ENCODE assay signal across 7 cellular contexts in genomic region chr11:128523616-128524015, GRCh38.
A peak's percentile ranks its signal among the peaks of the same experiment; 100 is the strongest.
DNase-seq lines count a peak whose midpoint lies in the region; ATAC-seq and TF ChIP-seq lines count a peak whose summit lies in the region.

No MANE protein-coding gene starts in this region.

- peak overlapping the region; percentile 91; the same call in 1 of the 2 replicates for H3K9ac ChIP-seq in IMR-90 (ENCODE audit: low read depth, low read length)

- H2BK15ac ChIP-seq in IMR-90 (ENCODE audit: low read depth, low read length), result peak overlapping the region; percentile 45

- DNase-seq in IMR-90, result peak; percentile 76
- DNase-seq in activated CD8-positive, alpha-beta T cell treated with anti-CD3 and anti-CD28 coated beads for 36 hours, result no peak
- DNase-seq in foreskin fibroblast, result peak; percentile 56 to 65
- no peak for DNase-seq in stimulated activated effector memory CD8-positive, alpha-beta T cell treated with anti-CD3 and anti-CD28 coated beads, Interleukin-12 subunit alpha, Interleukin-12 subunit beta, amount 100 ng/mL, for 72 hours (ENCODE audit: low spot score in 2 of 2)
- DNase-seq in effector CD8-positive, alpha-beta T cell (lab: John Stamatoyannopoulos, UW), result no peak
- no peak for DNase-seq in SW480 (ENCODE audit: low spot score)

- TF ChIP-seq RAD21 in IMR-90 (IDR thresholded peaks at IDR 0.05; ENCODE audit: low read length), result no peak

- POLR2A ChIA-PET in IMR-90 (lab: Charles Lee; ENCODE audit: unreplicated experiment), result interaction anchor here (0.6 kb wide), 1 partner anchor 59 kb away, joined by 4 read pairs; no protein-coding TSS in a partner anchor
- POLR2A ChIA-PET in activated CD8-positive, alpha-beta T cell treated with anti-CD3 and anti-CD28 coated beads for 36 hours (lab: Charles Lee), result interaction anchor here (0.9 to 28.0 kb wide), 25 partner anchors 9 to 234 kb away, joined by 3 to 661 read pairs (median 8); no protein-coding TSS in a partner anchor

- dilution Hi-C loops in IMR-90 (cut with HindIII; ENCODE audit: low sequenced_read_pairs, unreplicated experiment), result no loop called here

- no peaks in the 10 kb centered on the region for H3K36me3 ChIP-seq in IMR-90 (ENCODE audit: control insufficient read depth, insufficient read depth, low read length)

- H4K20me1 ChIP-seq in IMR-90 (ENCODE audit: insufficient read depth, low read length), result peaks cover 17% of the 10 kb centered on the region

- H3K4me1 Mint-ChIP-seq in activated CD8-positive, alpha-beta T cell treated with anti-CD3 and anti-CD28 coated beads for 36 hours (ENCODE audit: low read depth), result peaks cover 50% of the 10 kb centered on the region
- H3K4me1 Mint-ChIP-seq in stimulated activated effector memory CD8-positive, alpha-beta T cell treated with anti-CD3 and anti-CD28 coated beads, Interleukin-12 subunit alpha, Interleukin-12 subunit beta, amount 100 ng/mL, for 72 hours, result peaks cover 50% of the 10 kb centered on the region

- H3K9me3 Mint-ChIP-seq in activated CD8-positive, alpha-beta T cell treated with anti-CD3 and anti-CD28 coated beads for 36 hours, result no peaks in the 10 kb centered on the region
- H3K9me3 Mint-ChIP-seq in stimulated activated effector memory CD8-positive, alpha-beta T cell treated with anti-CD3 and anti-CD28 coated beads, Interleukin-12 subunit alpha, Interleukin-12 subunit beta, amount 100 ng/mL, for 72 hours, result no peaks in the 10 kb centered on the region

- peak overlapping the region; percentile 98 for H3K4ac ChIP-seq in IMR-90 (ENCODE audit: low read depth, low read length)

- H3K4me3 ChIP-seq in IMR-90 (ENCODE audit: insufficient read depth, low read depth, low read length) (no peak overlapping the region), foreskin fibroblast (ENCODE audit: low read depth in 1 of 2, low read length in 2 of 2) (no peak overlapping the region)

- H3K9me1 ChIP-seq in IMR-90 (ENCODE audit: insufficient read depth, low read length), result peaks cover 3% of the 10 kb centered on the region

- peaks cover 23% of the 10 kb centered on the region for H3K4me1 ChIP-seq in IMR-90 (ENCODE audit: control insufficient read depth, insufficient read depth, low read length)

- TF ChIP-seq CTCF in IMR-90 (conservative IDR thresholded peaks at IDR 0.05; ENCODE audit: low read depth, low read length), result no peak
- TF ChIP-seq CTCF in activated CD8-positive, alpha-beta T cell treated with anti-CD3 and anti-CD28 coated beads for 36 hours (IDR thresholded peaks at IDR 0.05), result no peak
- TF ChIP-seq CTCF in foreskin fibroblast (IDR thresholded peaks at IDR 0.05; ENCODE audit: low read depth, low read length), result no peak

- CTCF ChIA-PET in IMR-90 (lab: Yijun Ruan, JAX), result interaction anchor here (1.5 kb wide), 1 partner anchor 308 kb away, joined by 3 read pairs; no protein-coding TSS in a partner anchor
- CTCF ChIA-PET in activated CD8-positive, alpha-beta T cell treated with anti-CD3 and anti-CD28 coated beads for 36 hours (lab: Charles Lee), result interaction anchor here (0.7 to 5.4 kb wide), 9 partner anchors 18 to 307 kb away, joined by 3 to 67 read pairs (median 4); no protein-coding TSS in a partner anchor

- peak overlapping the region; percentile 45; the same call in 1 of the 2 replicates for H3K4me2 ChIP-seq in IMR-90 (ENCODE audit: low read depth, low read length)

- WGBS in IMR-90 (ENCODE audit: extremely low coverage in 2 of 2, insufficient read length in 1 of 2), 2 experiments, result no CpG with 5 or more reads among the region's 2 CpGs

- peak overlapping the region; percentile 91 for H4K5ac ChIP-seq in IMR-90 (ENCODE audit: low read depth, low read length)

- peaks cover 0 to 13% of the 10 kb centered on the region in 2 experiments; a peak in 2 of 4 replicates for H3K79me1 ChIP-seq in IMR-90 (ENCODE audit: low read depth in 1 of 2, low read length in 2 of 2)

- peak overlapping the region; percentile 98 for H3K27ac ChIP-seq in IMR-90 (ENCODE audit: insufficient read depth, low read length)

- H2AK5ac ChIP-seq in IMR-90 (ENCODE audit: low read depth, low read length), result peak overlapping the region; percentile 21

- intact Hi-C loops in IMR-90 (cut with micrococcal nuclease), result loop anchor here (5.0 to 10.0 kb wide), 3 partner anchors 161 to 311 kb away; no protein-coding TSS in a partner anchor
- intact Hi-C loops in activated CD8-positive, alpha-beta T cell treated with anti-CD3 and anti-CD28 coated beads for 36 hours (cut with micrococcal nuclease), result loop anchor here (2.0 to 5.0 kb wide), 2 partner anchors 27 to 201 kb away; no protein-coding TSS in a partner anchor

- no peak overlapping the region for H2AK9ac ChIP-seq in IMR-90 (replicated peaks; ENCODE audit: low read depth, low read length, poor library complexity)

- H2BK120ac ChIP-seq in IMR-90 (ENCODE audit: low read depth, low read length), result peak overlapping the region; percentile 96

- H3K27me3 Mint-ChIP-seq in activated CD8-positive, alpha-beta T cell treated with anti-CD3 and anti-CD28 coated beads for 36 hours, result no peaks in the 10 kb centered on the region

- peaks cover 33% of the 10 kb centered on the region for H3K36me3 Mint-ChIP-seq in activated CD8-positive, alpha-beta T cell treated with anti-CD3 and anti-CD28 coated beads for 36 hours (ENCODE audit: low read depth)
- H3K36me3 Mint-ChIP-seq in stimulated activated effector memory CD8-positive, alpha-beta T cell treated with anti-CD3 and anti-CD28 coated beads, Interleukin-12 subunit alpha, Interleukin-12 subunit beta, amount 100 ng/mL, for 72 hours, result peaks cover 55% of the 10 kb centered on the region

- TF ChIP-seq POLR2A in IMR-90 (IDR thresholded peaks at IDR 0.05; ENCODE audit: low read depth, low read length), result no peak

- peak overlapping the region; percentile 98 for H3K18ac ChIP-seq in IMR-90 (ENCODE audit: low read depth, low read length)

- peak overlapping the region; percentile 47 for H3K56ac ChIP-seq in IMR-90 (ENCODE audit: extremely low read depth, insufficient read depth, low read length)

- H3K4me3 Mint-ChIP-seq in activated CD8-positive, alpha-beta T cell treated with anti-CD3 and anti-CD28 coated beads for 36 hours, result peak overlapping the region; percentile 95
- H3K4me3 Mint-ChIP-seq in stimulated activated effector memory CD8-positive, alpha-beta T cell treated with anti-CD3 and anti-CD28 coated beads, Interleukin-12 subunit alpha, Interleukin-12 subunit beta, amount 100 ng/mL, for 72 hours, result peak overlapping the region; percentile 84

- ATAC-seq in IMR-90 (ENCODE audit: low read depth), result no peak
- ATAC-seq in activated CD8-positive, alpha-beta T cell treated with anti-CD3 and anti-CD28 coated beads for 36 hours, result no peak
- ATAC-seq in stimulated activated effector memory CD8-positive, alpha-beta T cell treated with anti-CD3 and anti-CD28 coated beads, Interleukin-12 subunit alpha, Interleukin-12 subunit beta, amount 100 ng/mL, for 72 hours, result no peak
- ATAC-seq in HG02981 (IDR thresholded peaks at IDR 0.05; ENCODE audit: unreplicated experiment), result no peak

- in situ Hi-C loops in IMR-90 (cut with MboI; ENCODE audit: low sequenced_read_pairs), result loop anchor here (25.0 kb wide), 1 partner anchor 486 kb away; no protein-coding TSS in a partner anchor

- peak overlapping the region; percentile 96 for H3K27ac Mint-ChIP-seq in activated CD8-positive, alpha-beta T cell treated with anti-CD3 and anti-CD28 coated beads for 36 hours
- H3K27ac Mint-ChIP-seq in stimulated activated effector memory CD8-positive, alpha-beta T cell treated with anti-CD3 and anti-CD28 coated beads, Interleukin-12 subunit alpha, Interleukin-12 subunit beta, amount 100 ng/mL, for 72 hours, result peak overlapping the region; percentile 96

- peak overlapping the region; percentile 67 for H4K91ac ChIP-seq in IMR-90 (ENCODE audit: insufficient read depth, low read depth, low read length)

- peak overlapping the region; percentile 29 for H2AFZ ChIP-seq in IMR-90 (replicated peaks; ENCODE audit: low read length, poor library complexity)

- H4K8ac ChIP-seq in IMR-90 (ENCODE audit: low read depth in 2 of 2, low read length in 2 of 2), result peak overlapping the region; percentile 68 to 95

- H2BK20ac ChIP-seq in IMR-90 (ENCODE audit: low read depth, low read length), result peak overlapping the region; percentile 96

- no TSS peak for BruUV-seq in IMR-90 (replicated peaks; lab: Mats Ljungman, UMichigan)

- H3K23ac ChIP-seq in IMR-90 (ENCODE audit: low read depth, low read length), result peak overlapping the region; percentile 99

- peak overlapping the region; percentile 94 for H2BK5ac ChIP-seq in IMR-90 (ENCODE audit: low read depth, low read length, poor library complexity, severe bottlenecking)

- H3K14ac ChIP-seq in IMR-90 (replicated peaks; ENCODE audit: low read depth, low read length), result peak overlapping the region; percentile 97

- no peaks in the 10 kb centered on the region for H3K9me3 ChIP-seq in IMR-90 (ENCODE audit: control insufficient read depth, insufficient read depth, low read length)

- H3K27me3 ChIP-seq in IMR-90 (ENCODE audit: control insufficient read depth, insufficient read depth, low read length), result no peaks in the 10 kb centered on the region

TF ChIP-seq in IMR-90, 13 proteins besides CTCF, POLR2A, EP300 and RAD21:
- TF ChIP-seq MAZ (IDR thresholded peaks at IDR 0.05; ENCODE audit: borderline replicate concordance, low read depth, low read length) (no peak), CEBPB (IDR thresholded peaks at IDR 0.05; ENCODE audit: low read depth, low read length) (peak; percentile 48)
TF ChIP-seq in IMR-90: peak in this region for 1.

Comparison
In these comparisons a context has a peak if more than half of its experiments do, and no peak if none do; other contexts are left out.
1. DNase-seq: peak in IMR-90 (single experiment) and foreskin fibroblast (2 of 2); none in activated CD8-positive, alpha-beta T cell treated with anti-CD3 and anti-CD28 coated beads for 36 hours (single experiment), stimulated activated effector memory CD8-positive, alpha-beta T cell treated with anti-CD3 and anti-CD28 coated beads, Interleukin-12 subunit alpha, Interleukin-12 subunit beta, amount 100 ng/mL, for 72 hours (0 of 2), effector CD8-positive, alpha-beta T cell (single experiment) and SW480 (single experiment).